ENCODE assay signal across 1 cellular context in the genomic region with DNA sequence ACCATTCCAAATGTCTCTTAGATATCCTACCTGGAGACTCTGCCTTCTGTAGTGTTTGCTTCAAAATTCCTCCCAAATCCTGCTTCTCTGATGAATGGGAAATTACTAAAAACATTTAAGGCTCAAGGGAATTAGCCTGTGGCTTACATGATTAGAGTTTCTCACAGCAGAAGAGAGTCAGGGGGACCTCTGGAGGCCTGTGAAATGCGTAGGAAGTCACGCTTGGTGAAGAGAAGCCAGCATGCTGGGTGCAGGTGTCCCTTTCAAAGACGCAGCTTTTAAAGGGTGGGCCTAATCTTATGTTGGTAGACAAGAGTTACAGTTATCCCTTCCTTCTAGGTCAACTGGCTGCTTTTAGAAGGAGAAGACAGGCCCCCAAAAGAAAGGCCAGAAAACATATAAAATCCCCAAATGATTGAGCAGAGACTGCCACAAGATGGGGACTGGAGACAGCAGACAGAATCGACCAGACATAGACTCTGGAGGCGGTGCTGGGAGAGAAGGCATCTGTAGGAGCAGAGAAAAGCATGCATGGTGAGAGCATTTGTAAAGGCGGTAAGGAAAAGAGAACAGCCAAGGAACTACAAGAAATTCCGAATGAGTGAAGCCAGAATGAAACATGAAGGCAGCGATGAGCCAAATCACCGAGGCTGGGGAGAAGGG.
TF ChIP-seq lines count a peak whose summit lies in the region.

No MANE protein-coding gene starts in this region.

TF ChIP-seq in WTC11, 78 proteins besides CTCF, POLR2A, EP300 and RAD21 (continued from another document):
- TF ChIP-seq PRDM15 (CRISPR knock-in tag; IDR thresholded peaks at IDR 0.05) (no peak), E2F5 (CRISPR knock-in tag; IDR thresholded peaks at IDR 0.05) (no peak), ZNF232 (CRISPR knock-in tag; IDR thresholded peaks at IDR 0.05) (no peak), MLX (CRISPR knock-in tag; IDR thresholded peaks at IDR 0.05) (no peak), NFATC4 (CRISPR knock-in tag; IDR thresholded peaks at IDR 0.05) (no peak), ZNF219 (CRISPR knock-in tag; IDR thresholded peaks at IDR 0.05; ENCODE audit: borderline replicate concordance) (no peak)
- TF ChIP-seq, protein P1, sequence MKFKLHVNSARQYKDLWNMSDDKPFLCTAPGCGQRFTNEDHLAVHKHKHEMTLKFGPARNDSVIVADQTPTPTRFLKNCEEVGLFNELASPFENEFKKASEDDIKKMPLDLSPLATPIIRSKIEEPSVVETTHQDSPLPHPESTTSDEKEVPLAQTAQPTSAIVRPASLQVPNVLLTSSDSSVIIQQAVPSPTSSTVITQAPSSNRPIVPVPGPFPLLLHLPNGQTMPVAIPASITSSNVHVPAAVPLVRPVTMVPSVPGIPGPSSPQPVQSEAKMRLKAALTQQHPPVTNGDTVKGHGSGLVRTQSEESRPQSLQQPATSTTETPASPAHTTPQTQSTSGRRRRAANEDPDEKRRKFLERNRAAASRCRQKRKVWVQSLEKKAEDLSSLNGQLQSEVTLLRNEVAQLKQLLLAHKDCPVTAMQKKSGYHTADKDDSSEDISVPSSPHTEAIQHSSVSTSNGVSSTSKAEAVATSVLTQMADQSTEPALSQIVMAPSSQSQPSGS (CRISPR knock-in tag; IDR thresholded peaks at IDR 0.05; ENCODE audit: borderline replicate concordance, low read depth), result no peak
